Comparison of ENCODE assay signal across 24 cellular contexts in the genomic region with DNA sequence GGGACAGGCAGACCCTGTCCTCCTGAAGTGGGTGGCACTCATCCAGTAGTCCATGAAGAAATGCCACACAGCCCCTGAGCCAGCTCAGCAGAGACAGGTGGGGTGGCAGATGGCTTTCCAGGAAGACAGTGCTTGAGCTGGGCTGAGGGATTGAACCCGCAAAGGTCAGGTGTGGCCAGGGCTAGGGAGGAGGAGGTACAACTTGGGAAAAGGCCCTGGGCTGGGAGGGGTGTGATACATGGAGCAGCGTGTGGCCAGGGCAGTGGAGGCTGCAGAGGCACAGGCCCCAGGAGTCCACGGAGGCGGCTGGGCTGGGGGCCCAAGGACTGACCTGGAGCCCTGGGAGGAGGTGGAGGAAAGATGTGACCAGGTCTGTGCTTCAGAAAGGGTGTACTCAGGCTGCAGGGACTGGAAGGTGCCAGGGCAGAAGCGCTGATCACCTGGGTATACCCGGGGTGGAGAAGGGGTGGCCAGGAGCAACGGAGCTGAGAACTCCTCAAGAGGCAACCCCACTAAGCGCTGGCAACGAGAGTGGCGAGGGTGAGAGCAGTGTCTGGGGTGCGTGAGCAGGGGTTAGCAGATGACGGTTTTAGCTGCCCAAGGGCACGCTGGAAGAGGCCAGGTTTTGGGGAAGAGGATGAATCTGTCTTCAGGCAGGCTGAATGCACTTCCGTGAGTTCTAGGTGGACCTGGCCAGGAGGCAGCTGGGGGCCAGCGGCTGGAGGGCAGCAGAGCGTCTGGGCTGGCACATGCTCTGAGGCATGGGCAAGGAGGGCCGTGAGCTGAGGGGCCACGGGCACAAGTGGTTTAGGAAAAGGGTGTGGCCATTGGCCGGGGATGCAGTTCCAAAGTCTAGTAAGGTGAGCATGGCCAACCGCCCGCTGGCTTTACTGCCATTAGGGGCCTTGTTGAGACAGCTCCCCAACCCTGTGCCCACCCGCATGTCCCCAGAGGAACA. TPM values are rescaled to one million over a fixed set of nuclear protein-coding genes. Genes with fewer than 3 reads are reported as not detected.
A peak's percentile ranks its signal among the peaks of the same experiment; 100 is the strongest.
DNase-seq lines count a peak whose midpoint lies in the region; ATAC-seq and TF ChIP-seq lines count a peak whose summit lies in the region.
"Had no signal": no experiment of that assay in that cellular context is flagged by ENCODE, and none has a peak within 500 bp of the region (broad histone marks: within the 10 kb centered on the region; RNA-seq: fewer than 3 reads in every experiment).

No MANE protein-coding gene starts in this region.

- H2AFZ ChIP-seq in neural progenitor cell (replicated peaks): no peak overlapping the region

- no peaks in the 10 kb centered on the region for H3K9me3 Mint-ChIP-seq in T-helper 2 cell treated with Interferon-gamma antibody and Interleukin-4, amounts not matched to agents 5 μg/mL and 100 μg/mL, for 36 hours
- H3K9me3 Mint-ChIP-seq in neural progenitor cell: peaks cover 2% of the 10 kb centered on the region
- H3K9me3 Mint-ChIP-seq in activated CD8-positive, alpha-beta memory T cell treated with anti-CD3 and anti-CD28 coated beads, Interleukin-2, amount 10 ng/mL, durations not matched to agents 7 days and 5 days (ENCODE audit: low read depth): no peaks in the 10 kb centered on the region
- H3K9me3 Mint-ChIP-seq: activated CD4-positive, alpha-beta T cell treated with anti-CD3 and anti-CD28 coated beads, Interleukin-2, amount 10 ng/mL, durations not matched to agents 7 days and 5 days; naive B cell had no signal

- H3K9ac ChIP-seq in neural progenitor cell: no peak overlapping the region

- TF ChIP-seq CTCF in GM20000 (IDR thresholded peaks at IDR 0.05; ENCODE audit: extremely low read depth, missing control alignments) (no peak), neural progenitor cell (IDR thresholded peaks at IDR 0.05) (no peak)

- peak overlapping the region; percentile 14 for H3K27ac Mint-ChIP-seq in T-helper 2 cell treated with Interferon-gamma antibody and Interleukin-4, amounts not matched to agents 5 μg/mL and 100 μg/mL, for 36 hours
- no peak overlapping the region for H3K27ac Mint-ChIP-seq in neural progenitor cell
- no peak overlapping the region for H3K27ac Mint-ChIP-seq in activated CD8-positive, alpha-beta memory T cell treated with anti-CD3 and anti-CD28 coated beads, Interleukin-2, amount 10 ng/mL, durations not matched to agents 7 days and 5 days
- H3K27ac Mint-ChIP-seq: activated CD4-positive, alpha-beta T cell treated with anti-CD3 and anti-CD28 coated beads, Interleukin-2, amount 10 ng/mL, durations not matched to agents 7 days and 5 days had no signal

- H3K4me1 Mint-ChIP-seq in T-helper 2 cell treated with Interferon-gamma antibody and Interleukin-4, amounts not matched to agents 5 μg/mL and 100 μg/mL, for 36 hours (ENCODE audit: low read depth): peaks cover 16% of the 10 kb centered on the region
- H3K4me1 Mint-ChIP-seq in neural progenitor cell: peaks cover 30% of the 10 kb centered on the region
- H3K4me1 Mint-ChIP-seq in activated CD8-positive, alpha-beta memory T cell treated with anti-CD3 and anti-CD28 coated beads, Interleukin-2, amount 10 ng/mL, durations not matched to agents 7 days and 5 days: peaks cover 33% of the 10 kb centered on the region

- peaks cover 16% of the 10 kb centered on the region for H3K27me3 ChIP-seq in neural progenitor cell

- CTCF ChIA-PET in activated CD8-positive, alpha-beta memory T cell treated with anti-CD3 and anti-CD28 coated beads, Interleukin-2, amount 10 ng/mL, durations not matched to agents 7 days and 5 days (lab: Charles Lee): interaction anchor here (1.1 to 2.1 kb wide), 3 partner anchors 12 to 225 kb away, joined by 3 to 8 read pairs (median 4); partner anchors contain the start of gene AJM1

- peaks cover 27% of the 10 kb centered on the region for H3F3A ChIP-seq in neural progenitor cell (ENCODE audit: low read depth)

- H4K20me1 ChIP-seq in neural progenitor cell (ENCODE audit: low read depth): peaks cover 4% of the 10 kb centered on the region

- no peak overlapping the region for H3K4me3 ChIP-seq in neural progenitor cell

- H3K27ac ChIP-seq in neural progenitor cell: no peak overlapping the region

- no peaks in the 10 kb centered on the region for H3K9me3 ChIP-seq in neural progenitor cell (ENCODE audit: low read depth)

- H3K36me3 ChIP-seq in neural progenitor cell: no peaks in the 10 kb centered on the region

- H3K4me3 Mint-ChIP-seq in T-helper 2 cell treated with Interferon-gamma antibody and Interleukin-4, amounts not matched to agents 5 μg/mL and 100 μg/mL, for 36 hours: no peak overlapping the region
- H3K4me3 Mint-ChIP-seq in neural progenitor cell: peak overlapping the region; percentile 7
- H3K4me3 Mint-ChIP-seq in activated CD8-positive, alpha-beta memory T cell treated with anti-CD3 and anti-CD28 coated beads, Interleukin-2, amount 10 ng/mL, durations not matched to agents 7 days and 5 days: no peak overlapping the region
- H3K4me3 Mint-ChIP-seq: activated CD4-positive, alpha-beta T cell treated with anti-CD3 and anti-CD28 coated beads, Interleukin-2, amount 10 ng/mL, durations not matched to agents 7 days and 5 days had no signal

- no peak for ATAC-seq in activated CD8-positive, alpha-beta memory T cell treated with anti-CD3 and anti-CD28 coated beads, Interleukin-2, amount 10 ng/mL, durations not matched to agents 7 days and 5 days

- H3K79me2 ChIP-seq in neural progenitor cell (ENCODE audit: low read depth): peaks cover 9% of the 10 kb centered on the region

- H3K36me3 Mint-ChIP-seq in T-helper 2 cell treated with Interferon-gamma antibody and Interleukin-4, amounts not matched to agents 5 μg/mL and 100 μg/mL, for 36 hours (ENCODE audit: low read depth): peaks cover 3% of the 10 kb centered on the region
- H3K36me3 Mint-ChIP-seq in neural progenitor cell: peaks cover 6% of the 10 kb centered on the region
- peaks cover 4% of the 10 kb centered on the region for H3K36me3 Mint-ChIP-seq in activated CD8-positive, alpha-beta memory T cell treated with anti-CD3 and anti-CD28 coated beads, Interleukin-2, amount 10 ng/mL, durations not matched to agents 7 days and 5 days
- H3K36me3 Mint-ChIP-seq: naive B cell had no signal

- H3K4me1 ChIP-seq in neural progenitor cell: peaks cover 18% of the 10 kb centered on the region

- H3K27me3 Mint-ChIP-seq in T-helper 2 cell treated with Interferon-gamma antibody and Interleukin-4, amounts not matched to agents 5 μg/mL and 100 μg/mL, for 36 hours (ENCODE audit: low read depth): peaks cover 10% of the 10 kb centered on the region
- H3K27me3 Mint-ChIP-seq in neural progenitor cell (ENCODE audit: insufficient read depth, low read depth): peaks cover 16% of the 10 kb centered on the region
- peaks cover 13% of the 10 kb centered on the region for H3K27me3 Mint-ChIP-seq in activated CD8-positive, alpha-beta memory T cell treated with anti-CD3 and anti-CD28 coated beads, Interleukin-2, amount 10 ng/mL, durations not matched to agents 7 days and 5 days
- H3K27me3 Mint-ChIP-seq: naive B cell had no signal

- no peak overlapping the region for H3K4me2 ChIP-seq in neural progenitor cell

- DNase-seq in T-helper 2 cell treated with Interferon-gamma antibody and Interleukin-4, amounts not matched to agents 5 μg/mL and 100 μg/mL, for 36 hours (ENCODE audit: low spot score): no peak
- no peak for DNase-seq in T-helper 2 cell
- peak; percentile 3 for DNase-seq in GM20000 (ENCODE audit: low spot score)
- DNase-seq in cerebellar cortex (ENCODE audit: low spot score): peak; percentile 61
- no peak for DNase-seq in neural progenitor cell (ENCODE audit: low spot score)
- DNase-seq in activated CD8-positive, alpha-beta memory T cell treated with anti-CD3 and anti-CD28 coated beads for 24 hours: no peak
- no peak for DNase-seq in activated CD8-positive, alpha-beta memory T cell treated with anti-CD3 and anti-CD28 coated beads, Interleukin-2, amount 10 ng/mL, durations not matched to agents 7 days and 5 days
- no peak for DNase-seq in activated gamma-delta T cell treated with Interleukin-2 at 50 U/mL for 16 hours
- DNase-seq: activated CD4-positive, alpha-beta T cell treated with anti-CD3 and anti-CD28 coated beads, Interleukin-2, amount 10 ng/mL, durations not matched to agents 7 days and 5 days; activated CD8-positive, alpha-beta memory T cell treated with anti-CD3 and anti-CD28 coated beads, Interleukin-2, amount 50 U/mL, for 48 hours; activated effector memory CD4-positive, alpha-beta T cell treated with anti-CD3 and anti-CD28 coated beads, Interleukin-2, amount 50 U/mL, for 16 hours; amygdala; DMS53; KBM-7; mesendoderm; naive B cell; NCI-H187 treated with DMSO at 0.1 percent for 48 hours; stimulated activated CD4-positive, alpha-beta T cell treated with anti-CD3 and anti-CD28 coated beads, Interleukin-2, amount 100 ng/mL, for 24 hours; stimulated activated naive CD4-positive, alpha-beta T cell had no signal

RNA-seq across cellular contexts. Expression of gene RABL6, which starts 3.9 kb away (rescaled TPM):
- 71.2 and 148 TPM in 2 replicates for total RNA-seq in neural progenitor cell (ENCODE audit: low replicate concordance)
- total RNA-seq in activated CD8-positive, alpha-beta memory T cell treated with anti-CD3 and anti-CD28 coated beads, Interleukin-2, amount 10 ng/mL, durations not matched to agents 7 days and 5 days: 100 to 1,000 TPM; 113 to 123 TPM

RNA-seq across cellular contexts. Expression of gene CCDC183, which starts 7.7 kb away (rescaled TPM):
- total RNA-seq in neural progenitor cell (ENCODE audit: low replicate concordance): 0.84 and 2.1 TPM in 2 replicates
- total RNA-seq in activated CD8-positive, alpha-beta memory T cell treated with anti-CD3 and anti-CD28 coated beads, Interleukin-2, amount 10 ng/mL, durations not matched to agents 7 days and 5 days: under 1 TPM; 0.26 to 0.91 TPM
- total RNA-seq: H4, RPMI7951 had no signal

RNA-seq across cellular contexts. Expression of gene TMEM141, which starts 12.7 kb away (rescaled TPM):
- 19.9 and 46.8 TPM in 2 replicates for total RNA-seq in neural progenitor cell (ENCODE audit: low replicate concordance)
- 10 to 100 TPM; 31.7 to 32.8 TPM for total RNA-seq in activated CD8-positive, alpha-beta memory T cell treated with anti-CD3 and anti-CD28 coated beads, Interleukin-2, amount 10 ng/mL, durations not matched to agents 7 days and 5 days

RNA-seq across cellular contexts. Expression of gene AJM1, which starts 38.4 kb away (rescaled TPM):
- total RNA-seq in neural progenitor cell (ENCODE audit: low replicate concordance): 0.77 TPM in 1 of 2 replicates, not detected in the other
- total RNA-seq in activated CD8-positive, alpha-beta memory T cell treated with anti-CD3 and anti-CD28 coated beads, Interleukin-2, amount 10 ng/mL, durations not matched to agents 7 days and 5 days: 1 to 10 TPM; 3.9 to 4.4 TPM

RNA-seq across cellular contexts. Expression of gene LCN15, which starts 39.5 kb away (rescaled TPM):
- not detected in 2 replicates for total RNA-seq in neural progenitor cell (ENCODE audit: low replicate concordance)
- total RNA-seq in activated CD8-positive, alpha-beta memory T cell treated with anti-CD3 and anti-CD28 coated beads, Interleukin-2, amount 10 ng/mL, durations not matched to agents 7 days and 5 days: not detected
- total RNA-seq: activated CD4-positive, alpha-beta T cell treated with anti-CD3 and anti-CD28 coated beads, Interleukin-2, amount 10 ng/mL, durations not matched to agents 7 days and 5 days; cardiac septum; frontal cortex; H4; NCI-H460; RPMI7951 had no signal

Comparison
In these comparisons a context has a peak if more than half of its experiments do, and no peak if none do; other contexts are left out.
1. DNase-seq: peak in GM20000 (single experiment) and cerebellar cortex (single experiment); none in T-helper 2 cell treated with Interferon-gamma antibody and Interleukin-4, amounts not matched to agents 5 μg/mL and 100 μg/mL, for 36 hours (single experiment), T-helper 2 cell (0 of 5), neural progenitor cell (single experiment), activated CD8-positive, alpha-beta memory T cell treated with anti-CD3 and anti-CD28 coated beads for 24 hours (single experiment), activated CD8-positive, alpha-beta memory T cell treated with anti-CD3 and anti-CD28 coated beads, Interleukin-2, amount 10 ng/mL, durations not matched to agents 7 days and 5 days (single experiment) and activated gamma-delta T cell treated with Interleukin-2 at 50 U/mL for 16 hours (single experiment).